In genomic region chr2:84906900-84907714, GRCh38 we compare ENCODE assay signal across 9 cellular contexts. TPM values are rescaled to one million over a fixed set of nuclear protein-coding genes. Genes with fewer than 3 reads are reported as not detected.
DNase-seq lines count a peak whose midpoint lies in the region; ATAC-seq, FAIRE-seq and TF ChIP-seq lines count a peak whose summit lies in the region.
"Had no signal": no experiment of that assay in that cellular context is flagged by ENCODE, and none has a peak within 500 bp of the region (broad histone marks: within the 10 kb centered on the region; RNA-seq: fewer than 3 reads in every experiment).

No MANE protein-coding gene starts in this region.

- FAIRE-seq in RCC 7860 (lab: Jason Lieb, UNC), result peak; percentile 88
- FAIRE-seq: TTC549 had no signal

- TF ChIP-seq CTCF in cardiac muscle cell (IDR thresholded peaks at IDR 0.05; ENCODE audit: low read depth, low read length), result no peak
- no peak for TF ChIP-seq CTCF in ovary (IDR thresholded peaks at IDR 0.05)

- WGBS in ovary, 3 donors, result 5 to 14% (median 7%) methylated on average over 15 of the region's 15 CpGs

- peak; percentile 77 to 78 for DNase-seq in AML-193 (lab: John Stamatoyannopoulos, UW)
- peak; percentile 96 for DNase-seq in RCC 7860 (ENCODE audit: low spot score)
- peak; percentile 79 for DNase-seq in adipocyte (ENCODE audit: low read depth)
- DNase-seq in cardiac muscle cell (ENCODE audit: low read depth in 1 of 2, low spot score in 1 of 2), result peak; percentile 4 to 94
- peak in 4 of 5 donors; percentile 53 to 71 (median 64) for DNase-seq in ovary

- H3K27me3 ChIP-seq in adipocyte (replicated peaks; ENCODE audit: control insufficient read depth, insufficient read depth, low read length), result no peaks in the 10 kb centered on the region
- H3K27me3 ChIP-seq in cardiac muscle cell, result no peaks in the 10 kb centered on the region
- no peaks in the 10 kb centered on the region for H3K27me3 ChIP-seq in ovary

- H3K36me3 ChIP-seq in adipocyte (ENCODE audit: control insufficient read depth, insufficient read depth, low read length, severe bottlenecking) (no peaks in the 10 kb centered on the region), cardiac muscle cell (no peaks in the 10 kb centered on the region), ovary (no peaks in the 10 kb centered on the region)

- TF ChIP-seq EP300 in ovary (IDR thresholded peaks at IDR 0.05), result no peak

- ATAC-seq in GM18519 (IDR thresholded peaks at IDR 0.05; ENCODE audit: low FRiP score, unreplicated experiment) (peak; percentile 25), HG03135 (IDR thresholded peaks at IDR 0.05; ENCODE audit: unreplicated experiment) (peak; percentile 36), HG03280 (IDR thresholded peaks at IDR 0.05; ENCODE audit: unreplicated experiment) (no peak)

- H3K4me1 ChIP-seq in adipocyte (ENCODE audit: control insufficient read depth, insufficient read depth, low read length) (peaks cover 6% of the 10 kb centered on the region), cardiac muscle cell (ENCODE audit: low read depth) (no peaks in the 10 kb centered on the region), ovary (ENCODE audit: insufficient read depth) (peaks cover 5% of the 10 kb centered on the region)

- H3K9me3 ChIP-seq in adipocyte (ENCODE audit: control insufficient read depth, low read length) (no peaks in the 10 kb centered on the region), cardiac muscle cell (ENCODE audit: low read depth) (no peaks in the 10 kb centered on the region), ovary (no peaks in the 10 kb centered on the region)

- intact Hi-C loops in ovary (cut with DNase I), result loop anchor here in 1 of 4 donors (2.0 kb wide), 1 partner anchor 26 kb away; the partner anchor contains the start of gene TRABD2A

- peak overlapping the region; percentile 99 for H3K9ac ChIP-seq in adipocyte (ENCODE audit: low read length)

- H3K4me3 ChIP-seq in adipocyte (ENCODE audit: low read length) (peak overlapping the region; percentile 98), cardiac muscle cell (peak overlapping the region; percentile 71), ovary (peak overlapping the region; percentile 78)

- no peak for TF ChIP-seq POLR2A in ovary (IDR thresholded peaks at IDR 0.05)

- H3K27ac ChIP-seq in cardiac muscle cell, result peak overlapping the region; percentile 18
- H3K27ac ChIP-seq in ovary, result peak overlapping the region; percentile 87 to 90

RNA-seq across cellular contexts. Expression of gene TMSB10, which starts 1.7 kb away (rescaled TPM):
- total RNA-seq in cardiac muscle cell, result 1,740 and 1,976 TPM in 2 replicates
- 1,175 and 1,282 TPM in 2 replicates for polyA plus RNA-seq in cardiac muscle cell
- total RNA-seq in ovary, result 1,000 to 10,000 TPM; 1,247 to 5,558 (median 2,420) TPM
- 1,000 to 10,000 TPM; 3,855 to 4,037 TPM for polyA plus RNA-seq in ovary

RNA-seq across cellular contexts. Expression of gene TRABD2A, which starts 26.2 kb away (rescaled TPM):
- total RNA-seq in cardiac muscle cell (not detected in 2 replicates), ovary (10 to 100 TPM; 12.2 to 71.0 (median 24.3) TPM)
- polyA plus RNA-seq in cardiac muscle cell (not detected in 2 replicates), ovary (10 to 100 TPM; 33.3 to 35.7 TPM)

Comparison
In these comparisons a context has a peak if more than half of its experiments do, and no peak if none do; other contexts are left out.
1. RNA of gene TRABD2A, which starts 26.2 kb away (total RNA-seq): 12.2 to 71.0 TPM in ovary; not detected in cardiac muscle cell; every median in the first group is over 10 times any median in the second.
2. Peak in every context shown above with its lines, with median percentiles within 50 percentile points of each other: DNase-seq and H3K4me3 ChIP-seq.